ENCODE assay signal across 8 cellular contexts in genomic region chr1:196180847-196181593, GRCh38.
A peak's percentile ranks its signal among the peaks of the same experiment; 100 is the strongest.
DNase-seq lines count a peak whose midpoint lies in the region; ATAC-seq lines count a peak whose summit lies in the region.
"Had no signal": no experiment of that assay in that cellular context is flagged by ENCODE, and none has a peak within 500 bp of the region (broad histone marks: within the 10 kb centered on the region; RNA-seq: fewer than 3 reads in every experiment).

No MANE protein-coding gene starts in this region.

- ATAC-seq in HG03460 (IDR thresholded peaks at IDR 0.05; ENCODE audit: unreplicated experiment) (no peak), HG02885 (IDR thresholded peaks at IDR 0.05; ENCODE audit: poor library complexity, unreplicated experiment) (no peak)

- CTCF ChIA-PET in activated CD4-positive, alpha-beta memory T cell treated with anti-CD3 and anti-CD28 coated beads for 36 hours (lab: Charles Lee) = no interaction called here

- H3K27me3 Mint-ChIP-seq in activated CD4-positive, alpha-beta memory T cell treated with anti-CD3 and anti-CD28 coated beads for 36 hours = no peaks in the 10 kb centered on the region

- intact Hi-C loops in activated CD4-positive, alpha-beta memory T cell treated with anti-CD3 and anti-CD28 coated beads for 36 hours (cut with micrococcal nuclease) = no loop called here

- H3K9me3 Mint-ChIP-seq in activated CD4-positive, alpha-beta memory T cell treated with anti-CD3 and anti-CD28 coated beads for 36 hours = no peaks in the 10 kb centered on the region

- H3K36me3 Mint-ChIP-seq in activated CD4-positive, alpha-beta memory T cell treated with anti-CD3 and anti-CD28 coated beads for 36 hours = no peaks in the 10 kb centered on the region

- no peak overlapping the region for H3K4me3 Mint-ChIP-seq in activated CD4-positive, alpha-beta memory T cell treated with anti-CD3 and anti-CD28 coated beads for 36 hours

- POLR2A ChIA-PET in activated CD4-positive, alpha-beta memory T cell treated with anti-CD3 and anti-CD28 coated beads for 36 hours (lab: Charles Lee) = no interaction called here

- in situ Hi-C loops in SK-MEL-5 (cut with HindIII; ENCODE audit: low pct_unique_long_range_greater_than_20kb, low sequenced_read_pairs) = no loop called here

- peak; percentile 66 for DNase-seq in HPDE6-E6E7 (ENCODE audit: extremely low spot score)
- peak; percentile 43 for DNase-seq in SK-MEL-5 (ENCODE audit: low read depth, low spot score)
- DNase-seq in fibroblast of peridontal ligament (ENCODE audit: extremely low read depth) = peak; percentile 96
- DNase-seq in smooth muscle cell of the brain vasculature (ENCODE audit: low read depth, low spot score) = peak; percentile 41
- DNase-seq in activated CD4-positive, alpha-beta memory T cell treated with anti-CD3 and anti-CD28 coated beads for 36 hours = no peak
- DNase-seq: activated naive CD4-positive, alpha-beta T cell treated with Interleukin-2 at 50 U/mL for 16 hours had no signal

- H3K27ac Mint-ChIP-seq in activated CD4-positive, alpha-beta memory T cell treated with anti-CD3 and anti-CD28 coated beads for 36 hours = no peak overlapping the region

- no peaks in the 10 kb centered on the region for H3K4me1 Mint-ChIP-seq in activated CD4-positive, alpha-beta memory T cell treated with anti-CD3 and anti-CD28 coated beads for 36 hours (ENCODE audit: low read depth)
